ENCODE assay signal across 10 cellular contexts in the genomic region with DNA sequence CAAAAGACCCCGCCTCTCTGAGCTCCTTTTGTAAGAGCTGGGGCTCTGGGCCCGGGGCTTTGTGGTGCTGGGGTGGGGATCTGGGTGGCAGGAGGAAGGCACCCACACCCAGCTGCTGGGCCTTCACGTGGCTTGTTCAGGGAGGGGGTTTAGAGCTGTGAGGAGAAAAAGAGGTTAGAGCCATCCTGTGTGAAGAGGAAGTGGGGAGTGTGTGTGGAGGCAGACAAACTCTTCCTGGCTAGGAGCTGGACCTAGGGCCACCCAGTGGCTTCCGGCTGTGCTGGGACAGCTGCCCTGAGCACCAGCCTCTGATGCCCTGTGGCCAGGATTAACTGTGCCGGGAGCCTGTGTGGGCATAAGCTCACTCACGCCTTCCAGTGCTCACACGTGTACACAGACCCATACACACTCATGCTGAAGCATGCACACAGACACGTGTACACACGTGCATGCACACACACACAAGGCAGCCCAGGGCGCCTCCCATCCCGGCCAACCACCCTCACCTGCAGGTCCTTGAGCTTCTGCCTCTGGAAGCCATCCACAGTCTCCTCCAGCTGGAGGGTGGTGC. TPM values are rescaled to one million over a fixed set of nuclear protein-coding genes. Genes with fewer than 3 reads are reported as not detected.
DNase-seq lines count a peak whose midpoint lies in the region; ATAC-seq and TF ChIP-seq lines count a peak whose summit lies in the region.
"Had no signal": no experiment of that assay in that cellular context is flagged by ENCODE, and none has a peak within 500 bp of the region (broad histone marks: within the 10 kb centered on the region; RNA-seq: fewer than 3 reads in every experiment).

No MANE protein-coding gene starts in this region.

- TF ChIP-seq CTCF in neural progenitor cell (IDR thresholded peaks at IDR 0.05) = no peak

- no peak overlapping the region for H3K27ac ChIP-seq in neural progenitor cell
- H3K27ac ChIP-seq: uterus had no signal

- no peaks in the 10 kb centered on the region for H4K20me1 ChIP-seq in neural progenitor cell (ENCODE audit: low read depth)

- no peaks in the 10 kb centered on the region for H3K36me3 ChIP-seq in neural progenitor cell
- H3K36me3 ChIP-seq: uterus had no signal

- intact Hi-C loops in activated T-helper 2 cell treated with anti-CD3 and anti-CD28 coated beads, Interferon-gamma antibody, Interleukin-2, Interleukin-4, amounts not matched to agents 10 μg/mL and 5 μg/mL and 100 μg/mL, durations not matched to agents 14 hours and 24 hours and 36 hours (cut with micrococcal nuclease) = no loop called here

- H3K79me2 ChIP-seq in neural progenitor cell (ENCODE audit: low read depth) = no peaks in the 10 kb centered on the region

- no peak overlapping the region for H3K9ac ChIP-seq in neural progenitor cell

- H3K4me3 Mint-ChIP-seq in activated T-helper 2 cell treated with anti-CD3 and anti-CD28 coated beads, Interferon-gamma antibody, Interleukin-2, Interleukin-4, amounts not matched to agents 10 μg/mL and 5 μg/mL and 100 μg/mL, durations not matched to agents 14 hours and 24 hours and 36 hours (ENCODE audit: low read depth) = no peak overlapping the region
- no peak overlapping the region for H3K4me3 Mint-ChIP-seq in neural progenitor cell

- no peak for DNase-seq in activated T-helper 2 cell treated with anti-CD3 and anti-CD28 coated beads, Interferon-gamma antibody, Interleukin-2, Interleukin-4, amounts not matched to agents 10 μg/mL and 5 μg/mL and 100 μg/mL, durations not matched to agents 14 hours and 24 hours and 36 hours (ENCODE audit: low spot score)
- DNase-seq in neural progenitor cell (ENCODE audit: low spot score) (no peak), OCI-M2 (lab: John Stamatoyannopoulos, UW; ENCODE audit: unreplicated experiment) (no peak), NCI-H2227 (lab: John Stamatoyannopoulos, UW; ENCODE audit: unreplicated experiment) (no peak), HPDE6-E6E7 (ENCODE audit: extremely low spot score) (no peak)
- no peak for DNase-seq in stimulated activated CD4-positive, alpha-beta T cell treated with anti-CD3 and anti-CD28 coated beads, Interleukin-2, amount 100 ng/mL, for 24 hours
- DNase-seq: retina, uterus had no signal

- no peaks in the 10 kb centered on the region for H3K27me3 ChIP-seq in neural progenitor cell
- H3K27me3 ChIP-seq: uterus had no signal

- no peak overlapping the region for H3K4me3 ChIP-seq in neural progenitor cell
- H3K4me3 ChIP-seq: uterus had no signal

- peaks cover 9% of the 10 kb centered on the region for H3K4me1 ChIP-seq in neural progenitor cell
- H3K4me1 ChIP-seq: uterus had no signal

- peak; percentile 69 for ATAC-seq in GM18498 (IDR thresholded peaks at IDR 0.05; ENCODE audit: unreplicated experiment)
- ATAC-seq in HG03469 (IDR thresholded peaks at IDR 0.05; ENCODE audit: unreplicated experiment) = peak; percentile 34

- no peaks in the 10 kb centered on the region for H3K9me3 ChIP-seq in neural progenitor cell (ENCODE audit: low read depth)
- H3K9me3 ChIP-seq: uterus had no signal

- no peaks in the 10 kb centered on the region for H3K27me3 Mint-ChIP-seq in activated T-helper 2 cell treated with anti-CD3 and anti-CD28 coated beads, Interferon-gamma antibody, Interleukin-2, Interleukin-4, amounts not matched to agents 10 μg/mL and 5 μg/mL and 100 μg/mL, durations not matched to agents 14 hours and 24 hours and 36 hours (ENCODE audit: low read depth)
- peaks cover 20% of the 10 kb centered on the region for H3K27me3 Mint-ChIP-seq in neural progenitor cell (ENCODE audit: insufficient read depth, low read depth)

- H2AFZ ChIP-seq in neural progenitor cell (replicated peaks) = no peak overlapping the region

- peak overlapping the region; percentile 18 for H3K27ac Mint-ChIP-seq in activated T-helper 2 cell treated with anti-CD3 and anti-CD28 coated beads, Interferon-gamma antibody, Interleukin-2, Interleukin-4, amounts not matched to agents 10 μg/mL and 5 μg/mL and 100 μg/mL, durations not matched to agents 14 hours and 24 hours and 36 hours
- peak overlapping the region; percentile 86 for H3K27ac Mint-ChIP-seq in neural progenitor cell

- H3K4me1 Mint-ChIP-seq in activated T-helper 2 cell treated with anti-CD3 and anti-CD28 coated beads, Interferon-gamma antibody, Interleukin-2, Interleukin-4, amounts not matched to agents 10 μg/mL and 5 μg/mL and 100 μg/mL, durations not matched to agents 14 hours and 24 hours and 36 hours (ENCODE audit: low read depth) = peaks cover 6% of the 10 kb centered on the region
- H3K4me1 Mint-ChIP-seq in neural progenitor cell = peaks cover 13% of the 10 kb centered on the region

- H3F3A ChIP-seq in neural progenitor cell (ENCODE audit: low read depth) = peaks cover 21% of the 10 kb centered on the region

- H3K36me3 Mint-ChIP-seq in activated T-helper 2 cell treated with anti-CD3 and anti-CD28 coated beads, Interferon-gamma antibody, Interleukin-2, Interleukin-4, amounts not matched to agents 10 μg/mL and 5 μg/mL and 100 μg/mL, durations not matched to agents 14 hours and 24 hours and 36 hours (ENCODE audit: low read depth) = no peaks in the 10 kb centered on the region
- H3K36me3 Mint-ChIP-seq in neural progenitor cell = no peaks in the 10 kb centered on the region

- H3K4me2 ChIP-seq in neural progenitor cell = no peak overlapping the region

- no peaks in the 10 kb centered on the region for H3K9me3 Mint-ChIP-seq in activated T-helper 2 cell treated with anti-CD3 and anti-CD28 coated beads, Interferon-gamma antibody, Interleukin-2, Interleukin-4, amounts not matched to agents 10 μg/mL and 5 μg/mL and 100 μg/mL, durations not matched to agents 14 hours and 24 hours and 36 hours
- no peaks in the 10 kb centered on the region for H3K9me3 Mint-ChIP-seq in neural progenitor cell

RNA-seq across cellular contexts. Expression of gene CIBAR2, which starts 7.4 kb away (rescaled TPM):
- total RNA-seq in activated T-helper 2 cell treated with anti-CD3 and anti-CD28 coated beads, Interferon-gamma antibody, Interleukin-2, Interleukin-4, amounts not matched to agents 10 μg/mL and 5 μg/mL and 100 μg/mL, durations not matched to agents 14 hours and 24 hours and 36 hours = not detected in 2 replicates
- 0.43 TPM in 1 of 2 replicates, not detected in the other for total RNA-seq in neural progenitor cell (ENCODE audit: low replicate concordance)
